1 cellular context compared by ENCODE assay signal in the genomic region with DNA sequence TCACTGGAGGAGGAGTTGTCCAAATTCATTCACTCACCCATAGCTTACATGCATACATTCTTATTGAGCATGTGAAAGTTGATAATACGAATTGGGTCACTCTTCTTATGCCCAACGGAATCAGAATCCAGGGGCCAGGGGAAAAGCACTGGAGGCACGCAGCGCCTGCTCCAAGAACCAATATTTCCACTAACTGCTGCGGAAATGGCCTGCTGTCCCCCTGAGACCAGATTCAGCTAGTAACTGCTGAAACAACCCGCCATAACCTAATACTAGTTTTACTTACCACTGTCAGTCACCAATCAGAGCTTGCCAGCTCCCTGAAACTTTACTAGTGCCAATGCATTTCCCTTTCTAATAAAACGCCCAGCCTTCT.
TF ChIP-seq lines count a peak whose summit lies in the region.

No MANE protein-coding gene starts in this region.

TF ChIP-seq in GM23338, 12 proteins besides CTCF, POLR2A, EP300 and RAD21 (continued from another document):
- TF ChIP-seq, protein P1, sequence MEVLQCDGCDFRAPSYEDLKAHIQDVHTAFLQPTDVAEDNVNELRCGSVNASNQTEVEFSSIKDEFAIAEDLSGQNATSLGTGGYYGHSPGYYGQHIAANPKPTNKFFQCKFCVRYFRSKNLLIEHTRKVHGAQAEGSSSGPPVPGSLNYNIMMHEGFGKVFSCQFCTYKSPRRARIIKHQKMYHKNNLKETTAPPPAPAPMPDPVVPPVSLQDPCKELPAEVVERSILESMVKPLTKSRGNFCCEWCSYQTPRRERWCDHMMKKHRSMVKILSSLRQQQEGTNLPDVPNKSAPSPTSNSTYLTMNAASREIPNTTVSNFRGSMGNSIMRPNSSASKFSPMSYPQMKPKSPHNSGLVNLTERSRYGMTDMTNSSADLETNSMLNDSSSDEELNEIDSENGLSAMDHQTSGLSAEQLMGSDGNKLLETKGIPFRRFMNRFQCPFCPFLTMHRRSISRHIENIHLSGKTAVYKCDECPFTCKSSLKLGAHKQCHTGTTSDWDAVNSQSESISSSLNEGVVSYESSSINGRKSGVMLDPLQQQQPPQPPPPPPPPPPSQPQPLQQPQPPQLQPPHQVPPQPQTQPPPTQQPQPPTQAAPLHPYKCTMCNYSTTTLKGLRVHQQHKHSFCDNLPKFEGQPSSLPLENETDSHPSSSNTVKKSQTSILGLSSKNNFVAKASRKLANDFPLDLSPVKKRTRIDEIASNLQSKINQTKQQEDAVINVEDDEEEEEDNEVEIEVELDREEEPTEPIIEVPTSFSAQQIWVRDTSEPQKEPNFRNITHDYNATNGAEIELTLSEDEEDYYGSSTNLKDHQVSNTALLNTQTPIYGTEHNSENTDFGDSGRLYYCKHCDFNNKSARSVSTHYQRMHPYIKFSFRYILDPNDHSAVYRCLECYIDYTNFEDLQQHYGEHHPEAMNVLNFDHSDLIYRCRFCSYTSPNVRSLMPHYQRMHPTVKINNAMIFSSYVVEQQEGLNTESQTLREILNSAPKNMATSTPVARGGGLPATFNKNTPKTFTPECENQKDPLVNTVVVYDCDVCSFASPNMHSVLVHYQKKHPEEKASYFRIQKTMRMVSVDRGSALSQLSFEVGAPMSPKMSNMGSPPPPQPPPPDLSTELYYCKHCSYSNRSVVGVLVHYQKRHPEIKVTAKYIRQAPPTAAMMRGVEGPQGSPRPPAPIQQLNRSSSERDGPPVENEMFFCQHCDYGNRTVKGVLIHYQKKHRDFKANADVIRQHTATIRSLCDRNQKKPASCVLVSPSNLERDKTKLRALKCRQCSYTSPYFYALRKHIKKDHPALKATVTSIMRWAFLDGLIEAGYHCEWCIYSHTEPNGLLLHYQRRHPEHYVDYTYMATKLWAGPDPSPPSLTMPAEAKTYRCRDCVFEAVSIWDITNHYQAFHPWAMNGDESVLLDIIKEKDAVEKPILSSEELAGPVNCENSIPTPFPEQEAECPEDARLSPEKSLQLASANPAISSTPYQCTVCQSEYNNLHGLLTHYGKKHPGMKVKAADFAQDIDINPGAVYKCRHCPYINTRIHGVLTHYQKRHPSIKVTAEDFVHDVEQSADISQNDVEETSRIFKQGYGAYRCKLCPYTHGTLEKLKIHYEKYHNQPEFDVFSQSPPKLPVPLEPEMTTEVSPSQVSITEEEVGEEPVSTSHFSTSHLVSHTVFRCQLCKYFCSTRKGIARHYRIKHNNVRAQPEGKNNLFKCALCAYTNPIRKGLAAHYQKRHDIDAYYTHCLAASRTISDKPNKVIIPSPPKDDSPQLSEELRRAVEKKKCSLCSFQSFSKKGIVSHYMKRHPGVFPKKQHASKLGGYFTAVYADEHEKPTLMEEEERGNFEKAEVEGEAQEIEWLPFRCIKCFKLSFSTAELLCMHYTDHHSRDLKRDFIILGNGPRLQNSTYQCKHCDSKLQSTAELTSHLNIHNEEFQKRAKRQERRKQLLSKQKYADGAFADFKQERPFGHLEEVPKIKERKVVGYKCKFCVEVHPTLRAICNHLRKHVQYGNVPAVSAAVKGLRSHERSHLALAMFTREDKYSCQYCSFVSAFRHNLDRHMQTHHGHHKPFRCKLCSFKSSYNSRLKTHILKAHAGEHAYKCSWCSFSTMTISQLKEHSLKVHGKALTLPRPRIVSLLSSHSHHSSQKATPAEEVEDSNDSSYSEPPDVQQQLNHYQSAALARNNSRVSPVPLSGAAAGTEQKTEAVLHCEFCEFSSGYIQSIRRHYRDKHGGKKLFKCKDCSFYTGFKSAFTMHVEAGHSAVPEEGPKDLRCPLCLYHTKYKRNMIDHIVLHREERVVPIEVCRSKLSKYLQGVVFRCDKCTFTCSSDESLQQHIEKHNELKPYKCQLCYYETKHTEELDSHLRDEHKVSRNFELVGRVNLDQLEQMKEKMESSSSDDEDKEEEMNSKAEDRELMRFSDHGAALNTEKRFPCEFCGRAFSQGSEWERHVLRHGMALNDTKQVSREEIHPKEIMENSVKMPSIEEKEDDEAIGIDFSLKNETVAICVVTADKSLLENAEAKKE (CRISPR knock-in tag; IDR thresholded peaks at IDR 0.05): no peak
- TF ChIP-seq, protein P2, sequence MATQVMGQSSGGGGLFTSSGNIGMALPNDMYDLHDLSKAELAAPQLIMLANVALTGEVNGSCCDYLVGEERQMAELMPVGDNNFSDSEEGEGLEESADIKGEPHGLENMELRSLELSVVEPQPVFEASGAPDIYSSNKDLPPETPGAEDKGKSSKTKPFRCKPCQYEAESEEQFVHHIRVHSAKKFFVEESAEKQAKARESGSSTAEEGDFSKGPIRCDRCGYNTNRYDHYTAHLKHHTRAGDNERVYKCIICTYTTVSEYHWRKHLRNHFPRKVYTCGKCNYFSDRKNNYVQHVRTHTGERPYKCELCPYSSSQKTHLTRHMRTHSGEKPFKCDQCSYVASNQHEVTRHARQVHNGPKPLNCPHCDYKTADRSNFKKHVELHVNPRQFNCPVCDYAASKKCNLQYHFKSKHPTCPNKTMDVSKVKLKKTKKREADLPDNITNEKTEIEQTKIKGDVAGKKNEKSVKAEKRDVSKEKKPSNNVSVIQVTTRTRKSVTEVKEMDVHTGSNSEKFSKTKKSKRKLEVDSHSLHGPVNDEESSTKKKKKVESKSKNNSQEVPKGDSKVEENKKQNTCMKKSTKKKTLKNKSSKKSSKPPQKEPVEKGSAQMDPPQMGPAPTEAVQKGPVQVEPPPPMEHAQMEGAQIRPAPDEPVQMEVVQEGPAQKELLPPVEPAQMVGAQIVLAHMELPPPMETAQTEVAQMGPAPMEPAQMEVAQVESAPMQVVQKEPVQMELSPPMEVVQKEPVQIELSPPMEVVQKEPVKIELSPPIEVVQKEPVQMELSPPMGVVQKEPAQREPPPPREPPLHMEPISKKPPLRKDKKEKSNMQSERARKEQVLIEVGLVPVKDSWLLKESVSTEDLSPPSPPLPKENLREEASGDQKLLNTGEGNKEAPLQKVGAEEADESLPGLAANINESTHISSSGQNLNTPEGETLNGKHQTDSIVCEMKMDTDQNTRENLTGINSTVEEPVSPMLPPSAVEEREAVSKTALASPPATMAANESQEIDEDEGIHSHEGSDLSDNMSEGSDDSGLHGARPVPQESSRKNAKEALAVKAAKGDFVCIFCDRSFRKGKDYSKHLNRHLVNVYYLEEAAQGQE (IDR thresholded peaks at IDR 0.05; ENCODE audit: unreplicated experiment): no peak
- TF ChIP-seq EZH2 (IDR thresholded peaks at IDR 0.05; ENCODE audit: low read depth, unreplicated experiment) (no peak), STAT1 (IDR thresholded peaks at IDR 0.05; ENCODE audit: unreplicated experiment) (no peak)
